25 cellular contexts compared by ENCODE assay signal in the genomic region with DNA sequence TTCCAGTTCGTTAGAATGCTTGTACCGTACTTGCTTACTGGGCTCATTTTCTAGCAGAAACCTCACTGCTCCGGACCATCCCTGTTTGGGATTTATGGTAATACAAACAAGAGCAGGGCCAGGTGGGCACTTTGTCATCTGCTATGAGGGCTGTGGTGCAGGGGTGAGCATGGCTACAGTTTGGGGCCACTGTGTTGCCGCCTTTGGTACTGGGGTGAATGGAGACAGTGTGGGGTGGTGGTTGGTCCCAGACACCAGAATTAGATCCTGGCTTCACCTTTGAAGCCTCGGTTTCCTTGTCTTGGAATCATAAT.
"Had no signal": no experiment of that assay in that cellular context is flagged by ENCODE, and none has a peak within 500 bp of the region (broad histone marks: within the 10 kb centered on the region; RNA-seq: fewer than 3 reads in every experiment).

No MANE protein-coding gene starts in this region.

- H3K4me1 ChIP-seq: body of pancreas, tibial nerve had no signal

- ATAC-seq: activated CD8-positive, alpha-beta memory T cell treated with anti-CD3 and anti-CD28 coated beads, Interleukin-2, amount 10 ng/mL, durations not matched to agents 7 days and 5 days; activated CD8-positive, alpha-beta T cell treated with anti-CD3 and anti-CD28 coated beads for 36 hours; body of pancreas; esophagus mucosa; naive thymus-derived CD4-positive, alpha-beta T cell; sciatic nerve; stimulated activated effector memory CD8-positive, alpha-beta T cell treated with anti-CD3 and anti-CD28 coated beads, Interleukin-12 subunit alpha, Interleukin-12 subunit beta, amount 100 ng/mL, for 72 hours; stimulated activated naive CD8-positive, alpha-beta T cell treated with anti-CD3 and anti-CD28 coated beads, Interleukin-15, amount 100 ng/mL, for 72 hours had no signal

- H3K27ac Mint-ChIP-seq: activated CD4-positive, alpha-beta T cell treated with anti-CD3 and anti-CD28 coated beads, Interleukin-2, amount 10 ng/mL, durations not matched to agents 7 days and 5 days; activated CD8-positive, alpha-beta memory T cell treated with anti-CD3 and anti-CD28 coated beads, Interleukin-2, amount 10 ng/mL, durations not matched to agents 7 days and 5 days; activated CD8-positive, alpha-beta T cell treated with anti-CD3 and anti-CD28 coated beads for 36 hours; naive thymus-derived CD4-positive, alpha-beta T cell; stimulated activated effector memory CD8-positive, alpha-beta T cell treated with anti-CD3 and anti-CD28 coated beads, Interleukin-12 subunit alpha, Interleukin-12 subunit beta, amount 100 ng/mL, for 72 hours; stimulated activated naive CD8-positive, alpha-beta T cell treated with anti-CD3 and anti-CD28 coated beads, Interleukin-15, amount 100 ng/mL, for 72 hours had no signal

- H3K4me3 ChIP-seq: body of pancreas, hepatocyte, left ventricle myocardium inferior, tibial nerve had no signal

- H3K27me3 ChIP-seq: body of pancreas, hepatocyte, tibial nerve had no signal

- DNase-seq: activated CD4-positive, alpha-beta T cell treated with anti-CD3 and anti-CD28 coated beads, Interleukin-2, amount 10 ng/mL, durations not matched to agents 7 days and 5 days; activated CD4-positive, CD25-positive, alpha-beta regulatory T cell treated with anti-CD3 and anti-CD28 coated beads, Interleukin-2, amount 50 U/mL, for 72 hours; activated CD8-positive, alpha-beta memory T cell treated with anti-CD3 and anti-CD28 coated beads, Interleukin-2, amount 10 ng/mL, durations not matched to agents 7 days and 5 days; activated CD8-positive, alpha-beta T cell treated with anti-CD3 and anti-CD28 coated beads for 36 hours; activated effector memory CD4-positive, alpha-beta T cell treated with anti-CD3 and anti-CD28 coated beads, Interleukin-2, amount 50 U/mL, for 16 hours; activated naive CD4-positive, alpha-beta T cell treated with anti-CD3 and anti-CD28 coated beads, Interleukin-2, amount 50 U/mL, for 16 hours; activated T-cell treated with anti-CD3 and anti-CD28 coated beads for 4 hours; anterior cingulate cortex; body of pancreas; dermis blood vessel endothelial cell; effector memory CD4-positive, alpha-beta T cell; foreskin melanocyte; glutamatergic neuron; kidney glomerular epithelial cell; left ventricle myocardium inferior; naive thymus-derived CD4-positive, alpha-beta T cell; small intestine; stimulated activated CD4-positive, alpha-beta T cell treated with anti-CD3 and anti-CD28 coated beads, Interleukin-2, amount 100 ng/mL, for 24 hours; stimulated activated naive CD8-positive, alpha-beta T cell treated with anti-CD3 and anti-CD28 coated beads, Interleukin-15, amount 100 ng/mL, for 72 hours; WERI-Rb-1 had no signal

- H3K9me3 ChIP-seq: body of pancreas, left ventricle myocardium inferior, tibial nerve had no signal

- H3K9me3 Mint-ChIP-seq: activated CD8-positive, alpha-beta T cell treated with anti-CD3 and anti-CD28 coated beads for 36 hours; stimulated activated effector memory CD8-positive, alpha-beta T cell treated with anti-CD3 and anti-CD28 coated beads, Interleukin-12 subunit alpha, Interleukin-12 subunit beta, amount 100 ng/mL, for 72 hours; stimulated activated naive CD8-positive, alpha-beta T cell treated with anti-CD3 and anti-CD28 coated beads, Interleukin-15, amount 100 ng/mL, for 72 hours had no signal

- H3K4me3 Mint-ChIP-seq: activated CD4-positive, alpha-beta T cell treated with anti-CD3 and anti-CD28 coated beads, Interleukin-2, amount 10 ng/mL, durations not matched to agents 7 days and 5 days; activated CD8-positive, alpha-beta memory T cell treated with anti-CD3 and anti-CD28 coated beads, Interleukin-2, amount 10 ng/mL, durations not matched to agents 7 days and 5 days; activated CD8-positive, alpha-beta T cell treated with anti-CD3 and anti-CD28 coated beads for 36 hours; stimulated activated effector memory CD8-positive, alpha-beta T cell treated with anti-CD3 and anti-CD28 coated beads, Interleukin-12 subunit alpha, Interleukin-12 subunit beta, amount 100 ng/mL, for 72 hours; stimulated activated naive CD8-positive, alpha-beta T cell treated with anti-CD3 and anti-CD28 coated beads, Interleukin-15, amount 100 ng/mL, for 72 hours had no signal

- H3K36me3 Mint-ChIP-seq: activated CD8-positive, alpha-beta memory T cell treated with anti-CD3 and anti-CD28 coated beads, Interleukin-2, amount 10 ng/mL, durations not matched to agents 7 days and 5 days; stimulated activated effector memory CD8-positive, alpha-beta T cell treated with anti-CD3 and anti-CD28 coated beads, Interleukin-12 subunit alpha, Interleukin-12 subunit beta, amount 100 ng/mL, for 72 hours had no signal

- H3K36me3 ChIP-seq: left ventricle myocardium inferior, tibial nerve, WERI-Rb-1 had no signal

- H3K27ac ChIP-seq: body of pancreas, hepatocyte, left ventricle myocardium inferior, tibial nerve, WERI-Rb-1 had no signal
